Comparison of ENCODE assay signal across 23 cellular contexts in genomic region chr6:45527210-45527609, GRCh38.
DNase-seq lines count a peak whose midpoint lies in the region; ATAC-seq, FAIRE-seq and TF ChIP-seq lines count a peak whose summit lies in the region.
"Had no signal": no experiment of that assay in that cellular context is flagged by ENCODE, and none has a peak within 500 bp of the region (broad histone marks: within the 10 kb centered on the region; RNA-seq: fewer than 3 reads in every experiment).

No MANE protein-coding gene starts in this region.

- H3K4me1 ChIP-seq in HepG2 (ENCODE audit: insufficient read depth, low read length): no peaks in the 10 kb centered on the region
- no peaks in the 10 kb centered on the region for H3K4me1 ChIP-seq in right lobe of liver
- H3K4me1 ChIP-seq in K562 (replicated peaks in 1 of 2; ENCODE audit: control insufficient read depth in 2 of 2, insufficient read depth in 2 of 2, low read length in 2 of 2): no peaks in the 10 kb centered on the region
- no peaks in the 10 kb centered on the region for H3K4me1 ChIP-seq in upper lobe of left lung
- H3K4me1 ChIP-seq: Caco-2, HAP-1 had no signal

- H3K36me3 ChIP-seq in HepG2 (replicated peaks in 1 of 2; ENCODE audit: control insufficient read depth in 1 of 2, insufficient read depth in 2 of 2, low read length in 2 of 2) (no peaks in the 10 kb centered on the region), right lobe of liver (no peaks in the 10 kb centered on the region), K562 (ENCODE audit: control insufficient read depth, insufficient read depth, low read length) (no peaks in the 10 kb centered on the region), upper lobe of left lung (no peaks in the 10 kb centered on the region)
- H3K36me3 ChIP-seq: BLaER1, HAP-1 had no signal

- TF ChIP-seq CTCF in HepG2 (CRISPR knock-in tag; IDR thresholded peaks at IDR 0.05) (no peak), right lobe of liver (IDR thresholded peaks at IDR 0.05) (no peak), K562 (IDR thresholded peaks at IDR 0.05 in 2 of 3, conservative IDR thresholded peaks at IDR 0.05 in 1 of 3; ENCODE audit: insufficient read depth in 2 of 3, low read depth in 1 of 3, low read length in 3 of 3) (peak in 1 of 3 experiments; percentile 23; a peak in 1 of 6 replicates), upper lobe of left lung (IDR thresholded peaks at IDR 0.05) (no peak)

- no peak for TF ChIP-seq RAD21 in HepG2 (CRISPR knock-in tag; IDR thresholded peaks at IDR 0.05)
- no peak for TF ChIP-seq RAD21 in K562 (CRISPR knock-in tag; conservative IDR thresholded peaks at IDR 0.05 in 1 of 2, IDR thresholded peaks at IDR 0.05 in 1 of 2)

- H2AFZ ChIP-seq in HepG2 (ENCODE audit: low read length): no peak overlapping the region
- no peak overlapping the region for H2AFZ ChIP-seq in K562 (ENCODE audit: low read depth, low read length)

- H3K27me3 Mint-ChIP-seq in T-helper 2 cell treated with Interferon-gamma antibody and Interleukin-4, amounts not matched to agents 5 μg/mL and 100 μg/mL, for 36 hours (ENCODE audit: low read depth): no peaks in the 10 kb centered on the region
- H3K27me3 Mint-ChIP-seq: B cell; CD4-positive, CD25-positive, alpha-beta regulatory T cell had no signal

- WGBS in HepG2 (ENCODE audit: low lambda C conversion rate): 0% methylated on average over 1 of the region's 1 CpG
- 40% methylated on average over 1 of the region's 1 CpG for WGBS in right lobe of liver (ENCODE audit: insufficient coverage, low coverage, low lambda C conversion rate, missing lambda C conversion rate)
- WGBS in K562 (ENCODE audit: insufficient coverage, low coverage, missing lambda C conversion rate): 0% methylated on average over 1 of the region's 1 CpG
- WGBS in upper lobe of left lung, 2 donors: 79 to 84% methylated on average over 1 of the region's 1 CpG

- peaks cover 54% of the 10 kb centered on the region for H3K36me3 Mint-ChIP-seq in T-helper 2 cell treated with Interferon-gamma antibody and Interleukin-4, amounts not matched to agents 5 μg/mL and 100 μg/mL, for 36 hours (ENCODE audit: low read depth)

- ATAC-seq in HepG2 (peak; percentile 65), right lobe of liver (no peak), K562 (peak; percentile 64), upper lobe of left lung (ENCODE audit: low FRiP score in 2 of 2) (no peak)
- ATAC-seq: CD8-positive, alpha-beta T cell had no signal

- no peaks in the 10 kb centered on the region; a peak in 1 of 5 replicates for H3K27me3 ChIP-seq in HepG2 (ENCODE audit: control insufficient read depth in 1 of 2, insufficient read depth in 2 of 2, low read length in 2 of 2)
- H3K27me3 ChIP-seq in right lobe of liver: no peaks in the 10 kb centered on the region
- no peaks in the 10 kb centered on the region; a peak in 1 of 5 replicates for H3K27me3 ChIP-seq in K562 (ENCODE audit: control insufficient read depth in 2 of 2, insufficient read depth in 2 of 2, low read length in 2 of 2)
- H3K27me3 ChIP-seq in upper lobe of left lung: no peaks in the 10 kb centered on the region
- H3K27me3 ChIP-seq: BLaER1 had no signal

- CTCF ChIA-PET in HepG2 (lab: Yijun Ruan, JAX; ENCODE audit: low intra/inter-chr PET ratio, low total read pairs) (no interaction called here), K562 (lab: Yijun Ruan, JAX; ENCODE audit: low intra/inter-chr PET ratio) (no interaction called here)

- POLR2A ChIA-PET in HepG2 (lab: Yijun Ruan, JAX): no interaction called here
- POLR2A ChIA-PET in K562 (lab: Yijun Ruan, JAX): no interaction called here

- no peaks in the 10 kb centered on the region for H3K9me1 ChIP-seq in K562 (ENCODE audit: control insufficient read depth, insufficient read depth, low read length)

- peaks cover 14% of the 10 kb centered on the region for H3K9me3 Mint-ChIP-seq in T-helper 2 cell treated with Interferon-gamma antibody and Interleukin-4, amounts not matched to agents 5 μg/mL and 100 μg/mL, for 36 hours
- H3K9me3 Mint-ChIP-seq: HFFc6 had no signal

- H3K27ac Mint-ChIP-seq in T-helper 2 cell treated with Interferon-gamma antibody and Interleukin-4, amounts not matched to agents 5 μg/mL and 100 μg/mL, for 36 hours: peak overlapping the region; percentile 12
- H3K27ac Mint-ChIP-seq: B cell, HFFc6 had no signal

- no peaks in the 10 kb centered on the region for H4K20me1 ChIP-seq in HepG2 (ENCODE audit: insufficient read depth, low read length)
- H4K20me1 ChIP-seq in K562 (replicated peaks; ENCODE audit: control insufficient read depth, insufficient read depth, low read length): no peaks in the 10 kb centered on the region
- H4K20me1 ChIP-seq: BLaER1 had no signal

- FAIRE-seq in HepG2 (lab: Jason Lieb, UNC) (no peak), K562 (lab: Jason Lieb, UNC) (no peak)
- FAIRE-seq: A204.1, G401.6, GM12892, H54 had no signal

- H3K9ac ChIP-seq in HepG2 (ENCODE audit: insufficient read depth, low read depth, low read length): no peak overlapping the region
- H3K9ac ChIP-seq in K562 (ENCODE audit: insufficient read depth in 1 of 2, low read depth in 2 of 2, low read length in 2 of 2): no peak overlapping the region
- H3K9ac ChIP-seq: BLaER1 had no signal

- TF ChIP-seq POLR2A in HepG2 (IDR thresholded peaks at IDR 0.05; ENCODE audit: insufficient read depth in 1 of 2, low read depth in 2 of 2, low read length in 2 of 2): no peak
- no peak for TF ChIP-seq POLR2A in right lobe of liver (IDR thresholded peaks at IDR 0.05)
- TF ChIP-seq POLR2A in K562 (conservative IDR thresholded peaks at IDR 0.05): no peak
- TF ChIP-seq POLR2A in upper lobe of left lung (IDR thresholded peaks at IDR 0.05): no peak

- no peak for DNase-seq in T-helper 2 cell treated with Interferon-gamma antibody and Interleukin-4, amounts not matched to agents 5 μg/mL and 100 μg/mL, for 36 hours (ENCODE audit: low spot score)
- DNase-seq in T-helper 2 cell: no peak
- no peak for DNase-seq in HepG2 (ENCODE audit: low spot score)
- no peak for DNase-seq in right lobe of liver
- DNase-seq in K562 (ENCODE audit: extremely low read depth in 1 of 4, low spot score in 3 of 4): no peak
- DNase-seq in NCI-H2171 (lab: John Stamatoyannopoulos, UW): no peak
- no peak for DNase-seq in upper lobe of left lung
- DNase-seq: Caco-2; CD4-positive, CD25-positive, alpha-beta regulatory T cell; CD8-positive, alpha-beta T cell; DMS153; DND-41; GOT3; HFFc6 had no signal

- no peak overlapping the region for H3K27ac ChIP-seq in HepG2 (ENCODE audit: extremely low read length, insufficient read depth, low read length)
- H3K27ac ChIP-seq in right lobe of liver: no peak overlapping the region
- H3K27ac ChIP-seq in K562 (ENCODE audit: extremely low read depth, low read depth, low read length): no peak overlapping the region
- H3K27ac ChIP-seq in upper lobe of left lung: no peak overlapping the region
- H3K27ac ChIP-seq: 22Rv1, BLaER1, C4-2B had no signal

- in situ Hi-C loops in HepG2 (cut with HindIII; ENCODE audit: extremely low pct_ligation_motif_present, low pct_unique_long_range_greater_than_20kb): no loop called here
- in situ Hi-C loops in K562 (cut with MboI): no loop called here

- no peak overlapping the region for H3K4me3 ChIP-seq in HepG2 (replicated peaks in 1 of 3; ENCODE audit: insufficient read depth in 1 of 3, low read depth in 2 of 3, low read length in 3 of 3)
- H3K4me3 ChIP-seq in right lobe of liver: no peak overlapping the region
- H3K4me3 ChIP-seq in K562: no peak overlapping the region
- H3K4me3 ChIP-seq in upper lobe of left lung: no peak overlapping the region
- H3K4me3 ChIP-seq: BLaER1, HAP-1 had no signal

- H3K9me3 ChIP-seq in HepG2 (ENCODE audit: low read length) (no peaks in the 10 kb centered on the region), right lobe of liver (no peaks in the 10 kb centered on the region), K562 (replicated peaks; ENCODE audit: control insufficient read depth, insufficient read depth, low read depth, low read length) (no peaks in the 10 kb centered on the region), upper lobe of left lung (no peaks in the 10 kb centered on the region)
- H3K9me3 ChIP-seq: BLaER1, Caco-2, HAP-1 had no signal

- TF ChIP-seq EP300 in HepG2 (IDR thresholded peaks at IDR 0.05; ENCODE audit: low read depth in 2 of 2, low read length in 2 of 2): no peak
- no peak for TF ChIP-seq EP300 in HepG2 (CRISPR knock-in tag; IDR thresholded peaks at IDR 0.05; ENCODE audit: borderline replicate concordance)
- no peak for TF ChIP-seq EP300 in K562 (IDR thresholded peaks at IDR 0.05; ENCODE audit: low read length)
- TF ChIP-seq EP300 in upper lobe of left lung (IDR thresholded peaks at IDR 0.05): no peak

- peaks cover 21% of the 10 kb centered on the region for H3K4me1 Mint-ChIP-seq in T-helper 2 cell treated with Interferon-gamma antibody and Interleukin-4, amounts not matched to agents 5 μg/mL and 100 μg/mL, for 36 hours (ENCODE audit: low read depth)
- H3K4me1 Mint-ChIP-seq: B cell had no signal

- H3K79me2 ChIP-seq in HepG2 (ENCODE audit: insufficient read depth, low read length) (no peaks in the 10 kb centered on the region), K562 (ENCODE audit: control insufficient read depth, insufficient read depth, low read length) (no peaks in the 10 kb centered on the region)

- H3K4me2 ChIP-seq in HepG2 (ENCODE audit: low read depth, low read length) (no peak overlapping the region), K562 (ENCODE audit: insufficient read depth, low read length) (no peak overlapping the region)
- H3K4me2 ChIP-seq: BLaER1 had no signal

- BruUV-seq in HepG2 (replicated peaks; lab: Mats Ljungman, UMichigan) (no TSS peak), K562 (replicated peaks; lab: Mats Ljungman, UMichigan) (no TSS peak)

- no peak overlapping the region for H3K4me3 Mint-ChIP-seq in T-helper 2 cell treated with Interferon-gamma antibody and Interleukin-4, amounts not matched to agents 5 μg/mL and 100 μg/mL, for 36 hours
- H3K4me3 Mint-ChIP-seq: B cell; CD4-positive, CD25-positive, alpha-beta regulatory T cell; CD8-positive, alpha-beta T cell; HFFc6 had no signal

- intact Hi-C loops in HepG2 (cut with micrococcal nuclease; ENCODE audit: unreplicated experiment) (no loop called here), right lobe of liver (cut with DNase I) (no loop called here), K562 (cut with micrococcal nuclease) (no loop called here)

TF ChIP-seq in HepG2, 621 proteins besides CTCF, POLR2A, EP300 and RAD21 (continues in another document):
- TF ChIP-seq ESRRA (CRISPR knock-in tag; IDR thresholded peaks at IDR 0.05; ENCODE audit: low read depth): no peak

TF ChIP-seq in K562, 482 proteins besides CTCF, POLR2A, EP300 and RAD21 (continues in another document):
- 0 out of 2 replicates have a peak, but pooled peaks have one; percentile 47 for TF ChIP-seq ZNF75A (CRISPR knock-in tag; IDR thresholded peaks at IDR 0.05)
- TF ChIP-seq, protein P1, sequence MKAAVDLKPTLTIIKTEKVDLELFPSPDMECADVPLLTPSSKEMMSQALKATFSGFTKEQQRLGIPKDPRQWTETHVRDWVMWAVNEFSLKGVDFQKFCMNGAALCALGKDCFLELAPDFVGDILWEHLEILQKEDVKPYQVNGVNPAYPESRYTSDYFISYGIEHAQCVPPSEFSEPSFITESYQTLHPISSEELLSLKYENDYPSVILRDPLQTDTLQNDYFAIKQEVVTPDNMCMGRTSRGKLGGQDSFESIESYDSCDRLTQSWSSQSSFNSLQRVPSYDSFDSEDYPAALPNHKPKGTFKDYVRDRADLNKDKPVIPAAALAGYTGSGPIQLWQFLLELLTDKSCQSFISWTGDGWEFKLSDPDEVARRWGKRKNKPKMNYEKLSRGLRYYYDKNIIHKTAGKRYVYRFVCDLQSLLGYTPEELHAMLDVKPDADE (conservative IDR thresholded peaks at IDR 0.05; ENCODE audit: control insufficient read depth, low read depth, low read length): no peak

Comparison
In these comparisons a context has a peak if more than half of its experiments do, and no peak if none do; other contexts are left out.
1. ATAC-seq: peak in HepG2 (single experiment) and K562 (single experiment); none in right lobe of liver (0 of 4) and upper lobe of left lung (0 of 2).